17 cellular contexts compared by ENCODE assay signal in genomic region chr15:39598186-39598850, GRCh38. TPM values are rescaled to one million over a fixed set of nuclear protein-coding genes. Genes with fewer than 3 reads are reported as not detected.
DNase-seq lines count a peak whose midpoint lies in the region; ATAC-seq, FAIRE-seq and TF ChIP-seq lines count a peak whose summit lies in the region.
"Had no signal": no experiment of that assay in that cellular context is flagged by ENCODE, and none has a peak within 500 bp of the region (broad histone marks: within the 10 kb centered on the region; RNA-seq: fewer than 3 reads in every experiment).

No MANE protein-coding gene starts in this region.

- no peak overlapping the region for H3K4ac ChIP-seq in H1 (replicated peaks; ENCODE audit: insufficient read length, low read depth, low read length)

- WGBS in H1 (ENCODE audit: extremely low coverage in 1 of 2, insufficient coverage in 1 of 2, insufficient read length in 1 of 2, insufficient replicate concordance in 2 of 2, low coverage in 1 of 2, low lambda C conversion rate in 2 of 2, missing lambda C conversion rate in 1 of 2), 2 experiments: 91% methylated on average over 3 of the region's 3 CpGs; no CpG with 5 or more reads in 1 of the 2 experiments
- 60% methylated on average over 1 of the region's 3 CpGs; no CpG with 5 or more reads in 1 of the 2 experiments for WGBS in mesodermal cell (ENCODE audit: insufficient coverage in 2 of 2), 2 experiments

- no peak for TF ChIP-seq CTCF in LNCaP clone FGC (IDR thresholded peaks at IDR 0.05; ENCODE audit: control insufficient read depth, extremely low read depth, insufficient read depth)
- TF ChIP-seq CTCF in H1 (IDR thresholded peaks at IDR 0.05; ENCODE audit: control extremely low read depth in 1 of 3, insufficient read depth in 1 of 3, low read depth in 1 of 3, low read length in 3 of 3): no peak
- TF ChIP-seq CTCF in coronary artery (IDR thresholded peaks at IDR 0.05): no peak

- no peak overlapping the region for H4K8ac ChIP-seq in H1 (ENCODE audit: extremely low read depth, insufficient read depth, low read length)

- H3K9ac ChIP-seq in H1 (replicated peaks in 1 of 4; ENCODE audit: extremely low read depth in 1 of 4, low read depth in 3 of 4, low read length in 3 of 4): no peak overlapping the region
- H3K9ac ChIP-seq: BLaER1, parathyroid adenoma had no signal

- H3K36me3 ChIP-seq in H1 (ENCODE audit: control insufficient read depth in 2 of 4, insufficient read depth in 4 of 4, low read length in 3 of 4): peaks cover 13 to 37% (median 22%) of the 10 kb centered on the region in 4 experiments
- H3K36me3 ChIP-seq in mesodermal cell (ENCODE audit: control insufficient read depth, insufficient read depth, low read length): peaks cover 39% of the 10 kb centered on the region
- H3K36me3 ChIP-seq: BLaER1 had no signal

- H3K14ac ChIP-seq in H1 (ENCODE audit: insufficient read length): no peak overlapping the region

- H2AFZ ChIP-seq in H1 (ENCODE audit: low read length): no peak overlapping the region
- H2AFZ ChIP-seq: parathyroid adenoma had no signal

- H2AK5ac ChIP-seq in H1 (ENCODE audit: low read depth, low read length): no peak overlapping the region

- H3K4me1 ChIP-seq in H1 (replicated peaks in 1 of 4; ENCODE audit: control insufficient read depth in 3 of 4, insufficient read depth in 4 of 4, low read length in 3 of 4): no peaks in the 10 kb centered on the region; a peak in 1 of 7 replicates
- no peaks in the 10 kb centered on the region for H3K4me1 ChIP-seq in mesodermal cell (ENCODE audit: control insufficient read depth, insufficient read depth, low read length, poor library complexity, severe bottlenecking)
- H3K4me1 ChIP-seq: BLaER1, parathyroid adenoma had no signal

- no peak for ATAC-seq in GM21619 (IDR thresholded peaks at IDR 0.05; ENCODE audit: unreplicated experiment)
- ATAC-seq: activated CD8-positive, alpha-beta T cell treated with anti-CD3 and anti-CD28 coated beads for 36 hours had no signal

- no peak overlapping the region for H4K91ac ChIP-seq in H1 (replicated peaks; ENCODE audit: insufficient read length, low read length)

- H2BK12ac ChIP-seq in H1 (ENCODE audit: low read depth, low read length): no peak overlapping the region

- CTCF ChIA-PET in H1 (lab: Charles Lee; ENCODE audit: partially characterized antibody): interaction anchor here (0.7 to 1.3 kb wide), 6 partner anchors 11 to 159 kb away, joined by 3 to 7 read pairs (median 3); no protein-coding TSS in a partner anchor

- no peak overlapping the region for H4K5ac ChIP-seq in H1 (ENCODE audit: insufficient read length, low read depth, low read length)

- H3K79me1 ChIP-seq in H1 (ENCODE audit: low read depth, low read length): no peaks in the 10 kb centered on the region

- no peaks in the 10 kb centered on the region for H3K9me3 ChIP-seq in H1 (ENCODE audit: insufficient read depth in 2 of 2, low read depth in 1 of 2, low read length in 1 of 2)
- no peaks in the 10 kb centered on the region for H3K9me3 ChIP-seq in mesodermal cell (ENCODE audit: control insufficient read depth, low read length)
- H3K9me3 ChIP-seq: BLaER1, tibial nerve had no signal

- in situ Hi-C loops in ACHN (cut with HindIII; ENCODE audit: low pct_ligation_motif_present, low pct_unique_long_range_greater_than_20kb, low sequenced_read_pairs): no loop called here

- H2BK5ac ChIP-seq in H1 (ENCODE audit: low read depth, low read length): no peak overlapping the region

- H3K4me2 ChIP-seq in H1 (ENCODE audit: insufficient read depth in 1 of 2, low read depth in 2 of 2, low read length in 2 of 2): no peak overlapping the region
- H3K4me2 ChIP-seq: BLaER1 had no signal

- no peaks in the 10 kb centered on the region for H3K27me3 ChIP-seq in H1 (replicated peaks in 1 of 4; ENCODE audit: control insufficient read depth in 3 of 4, extremely low read depth in 1 of 4, insufficient read depth in 3 of 4, low read length in 3 of 4)
- H3K27me3 ChIP-seq: BLaER1, tibial nerve had no signal

- H2BK15ac ChIP-seq in H1 (ENCODE audit: low read length): no peak overlapping the region

- POLR2A ChIA-PET in H1 (lab: Charles Lee; ENCODE audit: partially characterized antibody): interaction anchor here (2.2 to 16.2 kb wide), 3 partner anchors 10 to 17 kb away, joined by 7 to 117 read pairs (median 18); partner anchors contain the start of gene THBS1

- DNase-seq in ACHN (peak; percentile 63), LNCaP clone FGC (ENCODE audit: low read depth) (peak; percentile 71), H1 (ENCODE audit: low read depth in 1 of 2, low spot score in 2 of 2) (no peak), UCSD-AML1 (lab: John Stamatoyannopoulos, UW; ENCODE audit: unreplicated experiment) (no peak), NOMO-1 treated with DMSO at 0.1 percent for 48 hours (lab: John Stamatoyannopoulos, UW; ENCODE audit: unreplicated experiment) (no peak), coronary artery (ENCODE audit: low spot score) (no peak)
- DNase-seq: activated CD8-positive, alpha-beta T cell treated with anti-CD3 and anti-CD28 coated beads for 36 hours; activated effector memory CD4-positive, alpha-beta T cell treated with Interleukin-2 at 50 U/mL for 16 hours; NCI-H1417 treated with DMSO at 0.1 percent for 48 hours; NCI-H446; T-helper 2 cell had no signal

- TF ChIP-seq RAD21 in H1 (IDR thresholded peaks at IDR 0.05 in 1 of 2, conservative IDR thresholded peaks at IDR 0.05 in 1 of 2; ENCODE audit: low read depth in 2 of 2, low read length in 2 of 2): no peak

- no peak overlapping the region for H2BK120ac ChIP-seq in H1 (replicated peaks; ENCODE audit: low read depth, low read length)

- no peak overlapping the region for H3K23ac ChIP-seq in H1 (ENCODE audit: insufficient read length)

- no peak overlapping the region for H3K18ac ChIP-seq in H1 (ENCODE audit: extremely low read depth, low read length)

- TF ChIP-seq POLR2A in H1 (IDR thresholded peaks at IDR 0.05; ENCODE audit: control extremely low read depth in 1 of 2, low read depth in 2 of 2, low read length in 2 of 2): peak in 1 of 2 experiments; percentile 70; a peak in 1 of 3 replicates

- H3K79me2 ChIP-seq in H1 (ENCODE audit: control insufficient read depth in 1 of 2, insufficient read depth in 2 of 2, low read length in 2 of 2): no peaks in the 10 kb centered on the region
- H3K79me2 ChIP-seq: parathyroid adenoma had no signal

- H3K27ac ChIP-seq in H1 (ENCODE audit: low read depth, low read length) (no peak overlapping the region), mesodermal cell (ENCODE audit: low read depth, low read length, severe bottlenecking) (peak overlapping the region; percentile 23), coronary artery (peak overlapping the region in 1 of 2 donors; percentile 5)
- H3K27ac ChIP-seq: BLaER1, parathyroid adenoma, tibial nerve had no signal

- H3K56ac ChIP-seq in H1 (replicated peaks; ENCODE audit: insufficient read length, low read depth, low read length): no peak overlapping the region

- no peaks in the 10 kb centered on the region for H4K20me1 ChIP-seq in H1 (replicated peaks in 1 of 2; ENCODE audit: control insufficient read depth in 1 of 2, insufficient read depth in 2 of 2, low read length in 2 of 2)
- H4K20me1 ChIP-seq: BLaER1 had no signal

- H3K23me2 ChIP-seq in H1 (ENCODE audit: low read depth, low read length): no peaks in the 10 kb centered on the region

- FAIRE-seq in H1 (lab: Jason Lieb, UNC): no peak
- FAIRE-seq: GM19239 had no signal

- no peak overlapping the region for H3K4me3 ChIP-seq in LNCaP clone FGC (ENCODE audit: low read depth, low read length)
- no peak overlapping the region for H3K4me3 ChIP-seq in H1 (ENCODE audit: extremely low read depth in 1 of 4, insufficient read depth in 2 of 4, low read depth in 3 of 4, low read length in 4 of 4)
- H3K4me3 ChIP-seq in mesodermal cell (ENCODE audit: extremely low read depth, insufficient read depth, low read length, poor library complexity, severe bottlenecking): no peak overlapping the region
- no peak overlapping the region for H3K4me3 ChIP-seq in coronary artery
- H3K4me3 ChIP-seq: BLaER1, tibial nerve had no signal

- no peak overlapping the region for H2BK20ac ChIP-seq in H1 (ENCODE audit: low read length)

- no peak for TF ChIP-seq EP300 in H1 (IDR thresholded peaks at IDR 0.05; ENCODE audit: borderline replicate concordance in 1 of 2, low read depth in 2 of 2, low read length in 2 of 2)

TF ChIP-seq in H1, 55 proteins besides CTCF, POLR2A, EP300 and RAD21:
- TF ChIP-seq KDM5A (IDR thresholded peaks at IDR 0.05; ENCODE audit: low read length) (no peak), POLR2AphosphoS5 (IDR thresholded peaks at IDR 0.05; ENCODE audit: low read depth, low read length) (peak; percentile 19; the same call in 1 of the 2 replicates)
TF ChIP-seq in H1: peak in this region for 1.

RNA-seq across cellular contexts. Expression of gene THBS1, which starts 17.4 kb away (rescaled TPM):
- 63.3 and 66.7 TPM in 2 replicates for total RNA-seq in H1 (2021; fragmentation: NEBNext Ultra II Directional; extraction: Animal tissue kit (Norgen Biotek cat#: 25700))
- 10.3 and 21.7 TPM in 2 replicates for polyA plus RNA-seq in H1 (2011; rRNA removed)
- 10.6 TPM for polyA plus RNA-seq in H1 (2011; cell fraction: cytosol; rRNA removed)
- 92.0 TPM for polyA plus RNA-seq in H1 (2011; cell fraction: nucleus; rRNA removed)
- polyA plus RNA-seq in H1 (2012, experiment 1 of 2): 14.3 to 28.9 TPM (median 22.0 TPM) in 4 replicates
- polyA plus RNA-seq in H1 (2012, experiment 2 of 2): 1.6 TPM
- polyA plus RNA-seq in H1 (2013, experiment 1 of 2): 19.2 TPM
- 20.2 TPM for polyA plus RNA-seq in H1 (2013, experiment 2 of 2)
- 87.9 and 131 TPM in 2 replicates for polyA minus RNA-seq in H1 (2011; rRNA and poly(A)+ RNA removed)
- polyA minus RNA-seq in H1 (2011; cell fraction: cytosol; rRNA and poly(A)+ RNA removed): 100 TPM
- 293 TPM for polyA minus RNA-seq in H1 (2011; cell fraction: nucleus; rRNA and poly(A)+ RNA removed)
- 81.2 TPM for polyA plus RNA-seq in mesodermal cell (2013, experiment 1 of 2)
- polyA plus RNA-seq in mesodermal cell (2013, experiment 2 of 2): 74.4 TPM

Comparison
In these comparisons a context has a peak if more than half of its experiments do, and no peak if none do; other contexts are left out.
1. DNase-seq: peak in ACHN (single experiment) and LNCaP clone FGC (single experiment); none in H1 (0 of 2), UCSD-AML1 (single experiment), NOMO-1 treated with DMSO at 0.1 percent for 48 hours (single experiment) and coronary artery (single experiment).